Comparison of ENCODE assay signal across 23 cellular contexts in genomic region chr1:9746651-9747050, GRCh38.
"Had no signal": no experiment of that assay in that cellular context is flagged by ENCODE, and none has a peak within 500 bp of the region (broad histone marks: within the 10 kb centered on the region; RNA-seq: fewer than 3 reads in every experiment).

No MANE protein-coding gene starts in this region.

- H3K9me3 ChIP-seq: body of pancreas, right lobe of liver, thoracic aorta, uterus had no signal

- H3K36me3 ChIP-seq: uterus had no signal

- H3K27ac ChIP-seq: body of pancreas, epithelial cell of prostate, neural progenitor cell, parathyroid adenoma, right lobe of liver, thoracic aorta, uterus had no signal

- H3K27me3 ChIP-seq: body of pancreas, neural progenitor cell, right lobe of liver, uterus had no signal

- DNase-seq: activated CD4-positive, alpha-beta T cell treated with anti-CD3 and anti-CD28 coated beads for 1 hour; activated CD4-positive, alpha-beta T cell treated with anti-CD3 and anti-CD28 coated beads, Interleukin-2, amount 50 U/mL, for 1 hour; activated CD8-positive, alpha-beta T cell treated with anti-CD3 and anti-CD28 coated beads for 36 hours; activated naive CD4-positive, alpha-beta T cell; activated T-cell treated with anti-CD3 and anti-CD28 coated beads, Interleukin-2, amount 50 U/mL, for 48 hours; body of pancreas; dermis blood vessel endothelial cell; effector CD4-positive, alpha-beta T cell; kidney glomerular epithelial cell; mesendoderm; natural killer cell; occipital lobe; right lobe of liver; stimulated activated CD4-positive, alpha-beta T cell treated with anti-CD3 and anti-CD28 coated beads, Interleukin-2, amount 100 ng/mL, for 48 hours; stimulated activated naive CD8-positive, alpha-beta T cell treated with anti-CD3 and anti-CD28 coated beads, Interleukin-15, Interleukin-2, amounts not matched to agents 100 U/mL and 50 U/mL, for 24 hours; T-helper 9 cell; trophoblast cell; uterus had no signal

- H3K4me1 ChIP-seq: body of pancreas, neural progenitor cell, parathyroid adenoma, right lobe of liver, uterus had no signal

- H3K4me3 ChIP-seq: body of pancreas, lung, neural progenitor cell, right lobe of liver, thoracic aorta, uterus had no signal
